In the genomic region with DNA sequence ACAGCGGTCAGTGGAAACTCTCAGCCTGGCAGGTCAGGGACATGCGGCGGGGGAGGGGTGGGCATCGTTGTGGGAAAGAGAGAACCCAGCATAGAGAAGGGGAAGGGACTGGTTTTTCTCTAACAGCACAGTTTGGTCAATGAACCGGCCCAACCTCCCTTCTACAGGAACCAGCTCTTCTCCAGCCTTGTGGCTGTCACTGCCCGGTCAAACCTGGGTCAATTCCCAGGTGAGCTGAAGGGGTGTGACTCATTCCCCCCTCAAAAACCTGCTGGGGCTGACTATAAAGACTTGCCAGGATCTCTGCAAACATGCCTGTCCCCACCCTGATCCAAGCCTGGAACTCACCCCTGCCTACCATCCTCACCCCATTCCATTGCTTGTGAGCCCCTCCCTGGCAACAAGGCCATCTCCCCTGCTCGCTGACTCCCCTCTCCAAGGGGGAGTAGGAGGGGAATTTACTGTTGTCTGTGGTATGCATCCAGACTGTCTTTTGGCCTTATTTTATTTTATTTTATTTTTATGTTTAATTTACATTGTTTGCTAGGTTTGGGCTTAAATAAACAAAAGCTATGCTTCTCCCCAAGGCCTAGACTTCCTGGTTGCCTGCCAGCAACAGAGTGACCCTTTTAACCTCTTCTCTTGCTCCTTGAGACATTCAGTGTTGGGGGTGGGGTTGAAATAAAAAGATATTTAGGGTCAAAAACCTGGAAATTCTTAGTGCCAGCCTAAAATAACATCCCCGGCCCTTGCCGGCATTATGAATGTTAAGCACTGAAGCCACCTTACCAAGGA, we compare ENCODE assay signal across 17 cellular contexts. TPM values are rescaled to one million over a fixed set of nuclear protein-coding genes. Genes with fewer than 3 reads are reported as not detected.
DNase-seq lines count a peak whose midpoint lies in the region; ATAC-seq and TF ChIP-seq lines count a peak whose summit lies in the region.
"Had no signal": no experiment of that assay in that cellular context is flagged by ENCODE, and none has a peak within 500 bp of the region (broad histone marks: within the 10 kb centered on the region; RNA-seq: fewer than 3 reads in every experiment).

No MANE protein-coding gene starts in this region.

- no peaks in the 10 kb centered on the region for H3K36me3 Mint-ChIP-seq in stimulated activated naive B cell treated with anti-CD40 and anti-IgM and Interleukin-4, amounts not matched to agents 10 μg/mL and 1 μg/mL and 100 μg/mL, for 72 hours

- no peaks in the 10 kb centered on the region for H3K27me3 Mint-ChIP-seq in stimulated activated naive B cell treated with anti-CD40 and anti-IgM and Interleukin-4, amounts not matched to agents 10 μg/mL and 1 μg/mL and 100 μg/mL, for 72 hours

- TF ChIP-seq POLR2A in esophagus muscularis mucosa (IDR thresholded peaks at IDR 0.05; ENCODE audit: low read depth) = no peak

- ATAC-seq in stimulated activated naive B cell treated with anti-CD40 and anti-IgM and Interleukin-4, amounts not matched to agents 10 μg/mL and 1 μg/mL and 100 μg/mL, for 72 hours (replicated peaks) = no peak
- ATAC-seq: SK-N-SH treated with all-trans-retinoic acid at 6 μM for 48 hours had no signal

- no peaks in the 10 kb centered on the region for H3K36me3 ChIP-seq in esophagus muscularis mucosa

- peak overlapping the region; percentile 92 for H3K27ac ChIP-seq in C4-2B
- H3K27ac ChIP-seq in RWPE1 = peak overlapping the region; percentile 75
- H3K27ac ChIP-seq in esophagus muscularis mucosa (replicated peaks in 1 of 4) = peak overlapping the region; percentile 33 to 82 (median 36)

- no peak overlapping the region for H3K4me3 Mint-ChIP-seq in stimulated activated naive B cell treated with anti-CD40 and anti-IgM and Interleukin-4, amounts not matched to agents 10 μg/mL and 1 μg/mL and 100 μg/mL, for 72 hours

- WGBS in esophagus muscularis mucosa = 74% methylated on average over 9 of the region's 9 CpGs

- no peak for TF ChIP-seq EP300 in esophagus muscularis mucosa (IDR thresholded peaks at IDR 0.05)

- H3K9me3 ChIP-seq in esophagus muscularis mucosa = no peaks in the 10 kb centered on the region

- DNase-seq in RWPE1 (ENCODE audit: low spot score) (peak; percentile 68), esophagus muscularis mucosa (ENCODE audit: extremely low spot score) (no peak), posterior vena cava (ENCODE audit: low spot score) (peak; percentile 61), cortex of kidney (lab: John Stamatoyannopoulos, UW) (no peak), NCI-H2196 (lab: John Stamatoyannopoulos, UW; ENCODE audit: unreplicated experiment) (no peak), ecto neural progenitor cell (ENCODE audit: low spot score) (no peak)
- DNase-seq in stimulated activated naive B cell treated with anti-CD40 and anti-IgM and Interleukin-4, amounts not matched to agents 10 μg/mL and 1 μg/mL and 100 μg/mL, for 72 hours = no peak
- DNase-seq: activated CD4-positive, alpha-beta T cell treated with anti-CD3 and anti-CD28 coated beads, Interleukin-2, amount 50 U/mL, for 4 hours; activated T-cell treated with anti-CD3 and anti-CD28 coated beads, Interleukin-2, amount 50 U/mL, for 48 hours; cerebellar nuclear complex; COR-L47; GDM1; NCI-H1417 treated with DMSO at 0.1 percent for 48 hours had no signal

- no peak overlapping the region for H3K4me3 ChIP-seq in esophagus muscularis mucosa

- CTCF ChIA-PET in RWPE1 (lab: Yijun Ruan, JAX) = interaction anchor here (0.5 kb wide), 1 partner anchor 49 kb away, joined by 3 read pairs; no protein-coding TSS in a partner anchor

- intact Hi-C loops in esophagus muscularis mucosa (cut with DNase I) (no loop called here), posterior vena cava (cut with DNase I) (loop anchor here in 1 of 2 donors (10.0 kb wide), 1 partner anchor 49 kb away; the partner anchor contains the start of genes NCBP2L and TSC22D3)

- no peak for TF ChIP-seq CTCF in C4-2B (conservative IDR thresholded peaks at IDR 0.05)
- no peak for TF ChIP-seq CTCF in RWPE1 (conservative IDR thresholded peaks at IDR 0.05; ENCODE audit: low read depth)
- no peak for TF ChIP-seq CTCF in esophagus muscularis mucosa (IDR thresholded peaks at IDR 0.05)

- no peaks in the 10 kb centered on the region for H3K9me3 Mint-ChIP-seq in stimulated activated naive B cell treated with anti-CD40 and anti-IgM and Interleukin-4, amounts not matched to agents 10 μg/mL and 1 μg/mL and 100 μg/mL, for 72 hours

- H3K4me1 ChIP-seq in esophagus muscularis mucosa = peaks cover 47 to 97% (median 93%) of the 10 kb centered on the region in 4 donors

- H3K27ac Mint-ChIP-seq in stimulated activated naive B cell treated with anti-CD40 and anti-IgM and Interleukin-4, amounts not matched to agents 10 μg/mL and 1 μg/mL and 100 μg/mL, for 72 hours = no peak overlapping the region

- H3K27me3 ChIP-seq in esophagus muscularis mucosa = no peaks in the 10 kb centered on the region

- H3K4me1 Mint-ChIP-seq in stimulated activated naive B cell treated with anti-CD40 and anti-IgM and Interleukin-4, amounts not matched to agents 10 μg/mL and 1 μg/mL and 100 μg/mL, for 72 hours = peaks cover 14 to 24% of the 10 kb centered on the region in 2 donors

- POLR2A ChIA-PET in RWPE1 (lab: Yijun Ruan, JAX; ENCODE audit: low non-redundant PET) = no interaction called here

RNA-seq across cellular contexts. Expression of gene TSC22D3, which starts 49.6 kb away (rescaled TPM):
- total RNA-seq in esophagus muscularis mucosa = 1,000 to 10,000 TPM in 2 of 4 donors, 100 to 1,000 TPM in 2; 389 to 1,047 (median 786) TPM
- total RNA-seq in posterior vena cava = 100 to 1,000 TPM; 187 to 309 TPM

RNA-seq across cellular contexts. Expression of gene NCBP2L, which starts 51.6 kb away (rescaled TPM):
- not detected for total RNA-seq in esophagus muscularis mucosa
- total RNA-seq in posterior vena cava = not detected
- total RNA-seq: fibroblast of lung, lung microvascular endothelial cell had no signal

Comparison
In these comparisons a context has a peak if more than half of its experiments do, and no peak if none do; other contexts are left out.
1. H3K27ac ChIP-seq: peak in every context shown above with its lines; median percentile 92 in C4-2B; 75 in RWPE1; 36 in esophagus muscularis mucosa.
2. DNase-seq: peak in RWPE1 (single experiment) and posterior vena cava (single experiment); none in esophagus muscularis mucosa (single experiment), cortex of kidney (single experiment), NCI-H2196 (single experiment), stimulated activated naive B cell treated with anti-CD40 and anti-IgM and Interleukin-4, amounts not matched to agents 10 μg/mL and 1 μg/mL and 100 μg/mL, for 72 hours (single experiment) and ecto neural progenitor cell (single experiment).